In genomic region chr11:9827700-9828099, GRCh38 we compare ENCODE assay signal across 18 cellular contexts.
DNase-seq lines count a peak whose midpoint lies in the region; ATAC-seq, FAIRE-seq and TF ChIP-seq lines count a peak whose summit lies in the region.
"Had no signal": no experiment of that assay in that cellular context is flagged by ENCODE, and none has a peak within 500 bp of the region (broad histone marks: within the 10 kb centered on the region; RNA-seq: fewer than 3 reads in every experiment).

No MANE protein-coding gene starts in this region.

- POLR2A ChIA-PET in HEK293 (lab: Yijun Ruan, JAX), result no interaction called here

- TF ChIP-seq POLR2A in GM12892 (IDR thresholded peaks at IDR 0.05; ENCODE audit: low read depth, low read length), result no peak

- H3K4me3 ChIP-seq in HEK293 (ENCODE audit: low read depth, low read length) (no peak overlapping the region), fibroblast of the aortic adventitia (ENCODE audit: low read depth, low read length) (no peak overlapping the region)

- CTCF ChIA-PET in HEK293 (lab: Yijun Ruan, JAX), result interaction anchor here (0.6 to 1.1 kb wide), 4 partner anchors 69 to 689 kb away, joined by 3 to 4 read pairs (median 3); no protein-coding TSS in a partner anchor

- TF ChIP-seq CTCF in HEK293 (tag by site-specific recombination; IDR thresholded peaks at IDR 0.05) (no peak), VCaP (conservative IDR thresholded peaks at IDR 0.05) (no peak), fibroblast of the aortic adventitia (IDR thresholded peaks at IDR 0.05; ENCODE audit: insufficient read depth, low read length) (no peak)

- no peak for ATAC-seq in HG03457 (IDR thresholded peaks at IDR 0.05; ENCODE audit: unreplicated experiment)
- ATAC-seq: CD8-positive, alpha-beta T cell; HCT116 had no signal

- no peaks in the 10 kb centered on the region for H3K4me1 ChIP-seq in HEK293 (ENCODE audit: control insufficient read depth, insufficient read depth, low read length)

- H3K27ac ChIP-seq in HEK293 (ENCODE audit: extremely low read depth, low read depth, low read length) (no peak overlapping the region), VCaP (peak overlapping the region; percentile 45)
- H3K27ac ChIP-seq: HL-60 had no signal

- peaks cover 0 to 12% of the 10 kb centered on the region in 2 experiments; a peak in 1 of 3 replicates for H3K36me3 ChIP-seq in HEK293 (ENCODE audit: control insufficient read depth in 2 of 2, insufficient read depth in 1 of 2, low read length in 2 of 2)

- H3K9me3 ChIP-seq in HEK293 (ENCODE audit: control insufficient read depth, insufficient read depth, low read depth, low read length), result no peaks in the 10 kb centered on the region

- no peak for FAIRE-seq in GM12892 (lab: Jason Lieb, UNC)
- no peak for FAIRE-seq in urothelium cell line (lab: Jason Lieb, UNC)
- FAIRE-seq: A204.1, D721Med had no signal

- DNase-seq in EL (peak; percentile 39), fibroblast of the aortic adventitia (ENCODE audit: low read depth) (peak; percentile 18), GM12892 (ENCODE audit: insufficient read length) (no peak), urothelium cell line (ENCODE audit: low spot score) (no peak), T-helper 2 cell (no peak)
- DNase-seq: CD8-positive, alpha-beta T cell; COR-L47; DMS153; DMS79 treated with DMSO at 0.1 percent for 48 hours; GDM1; KG1 had no signal

TF ChIP-seq in HEK293, 187 proteins besides CTCF, POLR2A, EP300 and RAD21:
- peak; percentile 72 for TF ChIP-seq ZBTB17 (tag by site-specific recombination; IDR thresholded peaks at IDR 0.05)
- no peak for TF ChIP-seq ZNF776 (tag by site-specific recombination; IDR thresholded peaks at IDR 0.05; ENCODE audit: borderline replicate concordance)

Comparison
In these comparisons a context has a peak if more than half of its experiments do, and no peak if none do; other contexts are left out.
1. DNase-seq: peak in EL (single experiment) and fibroblast of the aortic adventitia (single experiment); none in GM12892 (single experiment), urothelium cell line (single experiment) and T-helper 2 cell (0 of 5).